In genomic region chr20:61900376-61901293, GRCh38 we compare ENCODE assay signal across 25 cellular contexts.
"Had no signal": no experiment of that assay in that cellular context is flagged by ENCODE, and none has a peak within 500 bp of the region (broad histone marks: within the 10 kb centered on the region; RNA-seq: fewer than 3 reads in every experiment).

No MANE protein-coding gene starts in this region.

- H3K36me3 Mint-ChIP-seq: naive thymus-derived CD4-positive, alpha-beta T cell; stimulated activated memory B cell treated with anti-CD40 and anti-IgM and Interleukin-4, amounts not matched to agents 10 μg/mL and 1 μg/mL and 100 μg/mL, for 72 hours had no signal

- H3K4me3 ChIP-seq: dorsolateral prefrontal cortex, gastrocnemius medialis, heart right ventricle, pancreas, sigmoid colon, thoracic aorta, tibial nerve, upper lobe of left lung had no signal

- H3K36me3 ChIP-seq: gastrocnemius medialis, heart right ventricle, pancreas, sigmoid colon, thoracic aorta, tibial nerve, upper lobe of left lung had no signal

- DNase-seq: central memory CD4-positive, alpha-beta T cell; effector CD4-positive, alpha-beta T cell; foreskin fibroblast; gastrocnemius medialis; glutamatergic neuron; left colon; mammary epithelial cell; mesendoderm; naive thymus-derived CD4-positive, alpha-beta T cell; occipital lobe; retina; sigmoid colon; stimulated activated CD4-positive, alpha-beta T cell treated with anti-CD3 and anti-CD28 coated beads, Interleukin-4, amount 100 ng/mL, for 4 hours; stimulated activated naive CD8-positive, alpha-beta T cell treated with anti-CD3 and anti-CD28 coated beads, Interleukin-15, Interleukin-2, amounts not matched to agents 100 U/mL and 50 U/mL, for 24 hours had no signal

- ATAC-seq: gastrocnemius medialis; heart right ventricle; left colon; naive thymus-derived CD4-positive, alpha-beta T cell; pancreas; stimulated activated memory B cell treated with anti-CD40 and anti-IgM and Interleukin-4, amounts not matched to agents 10 μg/mL and 1 μg/mL and 100 μg/mL, for 72 hours; stimulated activated naive CD8-positive, alpha-beta T cell treated with anti-CD3 and anti-CD28 coated beads, Interleukin-15, Interleukin-2, amounts not matched to agents 100 U/mL and 50 U/mL, for 24 hours had no signal

- H3K27me3 ChIP-seq: pancreas had no signal

- H3K27ac Mint-ChIP-seq: naive thymus-derived CD4-positive, alpha-beta T cell; nephron; stimulated activated memory B cell treated with anti-CD40 and anti-IgM and Interleukin-4, amounts not matched to agents 10 μg/mL and 1 μg/mL and 100 μg/mL, for 72 hours had no signal

- H3K4me3 Mint-ChIP-seq: naive thymus-derived CD4-positive, alpha-beta T cell; nephron; stimulated activated memory B cell treated with anti-CD40 and anti-IgM and Interleukin-4, amounts not matched to agents 10 μg/mL and 1 μg/mL and 100 μg/mL, for 72 hours had no signal

- H3K27ac ChIP-seq: dorsolateral prefrontal cortex, gastrocnemius medialis, heart right ventricle, pancreas, sigmoid colon, thoracic aorta, tibial nerve, upper lobe of left lung had no signal

- H3K9me3 Mint-ChIP-seq: nephron; stimulated activated memory B cell treated with anti-CD40 and anti-IgM and Interleukin-4, amounts not matched to agents 10 μg/mL and 1 μg/mL and 100 μg/mL, for 72 hours had no signal

- H3K4me1 ChIP-seq: gastrocnemius medialis, pancreas, sigmoid colon, upper lobe of left lung had no signal

- FAIRE-seq: colon, islet of Langerhans, pancreas, urothelium cell line had no signal

- H3K9me3 ChIP-seq: gastrocnemius medialis, heart right ventricle, pancreas, sigmoid colon, thoracic aorta, tibial nerve, upper lobe of left lung had no signal
